17 cellular contexts compared by ENCODE assay signal in the genomic region with DNA sequence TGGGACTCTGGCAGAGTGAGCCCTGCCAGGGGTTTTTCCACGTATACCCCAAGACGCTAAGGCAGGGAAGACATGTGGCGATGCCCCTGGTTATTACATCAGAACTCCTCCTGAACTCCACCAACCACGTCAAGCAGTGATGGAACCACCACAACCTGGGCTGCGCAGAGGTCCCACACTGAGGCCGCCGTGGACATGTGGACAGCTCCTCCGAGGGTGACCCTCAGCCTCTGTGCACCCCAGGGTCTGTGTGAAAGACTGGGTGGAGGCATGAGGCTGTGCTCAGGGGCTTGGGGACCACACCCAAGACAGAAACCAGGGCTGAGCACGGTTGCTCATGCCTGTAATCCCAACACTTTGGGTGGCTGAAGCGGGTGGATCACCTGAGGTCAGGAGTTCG. TPM values are rescaled to one million over a fixed set of nuclear protein-coding genes. Genes with fewer than 3 reads are reported as not detected.
DNase-seq lines count a peak whose midpoint lies in the region; ATAC-seq and TF ChIP-seq lines count a peak whose summit lies in the region.
"Had no signal": no experiment of that assay in that cellular context is flagged by ENCODE, and none has a peak within 500 bp of the region (broad histone marks: within the 10 kb centered on the region; RNA-seq: fewer than 3 reads in every experiment).

No MANE protein-coding gene starts in this region.

- no peaks in the 10 kb centered on the region for H3K9me3 ChIP-seq in neuronal stem cell (replicated peaks in 1 of 2; ENCODE audit: control insufficient read depth in 2 of 2, insufficient read depth in 1 of 2, low read depth in 1 of 2, low read length in 2 of 2)
- H3K9me3 ChIP-seq: A549; BLaER1 treated with 17β-estradiol and CSF1 and Interleukin-3, amounts not matched to agents 10 nM and 100 nM; Caco-2 had no signal

- H4K8ac ChIP-seq in neuronal stem cell (ENCODE audit: low read depth, low read length): no peak overlapping the region

- no peak for ATAC-seq in HG02870 (IDR thresholded peaks at IDR 0.05; ENCODE audit: unreplicated experiment)
- ATAC-seq in GM19351 (IDR thresholded peaks at IDR 0.05; ENCODE audit: unreplicated experiment): no peak
- ATAC-seq: A549; CD8-positive, alpha-beta T cell had no signal

- H2AK5ac ChIP-seq in neuronal stem cell (ENCODE audit: low read depth, low read length): no peak overlapping the region

- DNase-seq in RWPE1 (ENCODE audit: low spot score) (no peak), chondrocyte (ENCODE audit: low spot score) (peak; percentile 72), neuronal stem cell (ENCODE audit: low spot score) (no peak)
- DNase-seq: AML-193; Caco-2; Calu3; CD4-positive, alpha-beta T cell; CD8-positive, alpha-beta T cell; DMS79 treated with DMSO at 0.1 percent for 48 hours; GF-D8 had no signal

- H3K18ac ChIP-seq in neuronal stem cell (ENCODE audit: low read length): peak overlapping the region; percentile 35

- H3K23ac ChIP-seq in neuronal stem cell (ENCODE audit: low read depth, low read length, poor library complexity): no peak overlapping the region

- no peak overlapping the region for H3K9ac ChIP-seq in neuronal stem cell (ENCODE audit: low read depth, low read length, poor library complexity)
- H3K9ac ChIP-seq: BLaER1 treated with 17β-estradiol and CSF1 and Interleukin-3, amounts not matched to agents 10 nM and 100 nM had no signal

- H2BK12ac ChIP-seq in neuronal stem cell (ENCODE audit: low read length): no peak overlapping the region

- CTCF ChIA-PET in RWPE1 (lab: Yijun Ruan, JAX): no interaction called here

- H3K4me2 ChIP-seq in neuronal stem cell (ENCODE audit: insufficient read depth, low read length, poor library complexity, severe bottlenecking): no peak overlapping the region
- H3K4me2 ChIP-seq: A549; BLaER1 treated with 17β-estradiol and CSF1 and Interleukin-3, amounts not matched to agents 10 nM and 100 nM had no signal

- no peaks in the 10 kb centered on the region for H3K4me1 ChIP-seq in neuronal stem cell (ENCODE audit: control insufficient read depth in 2 of 2, insufficient read depth in 1 of 2, low read depth in 1 of 2, low read length in 2 of 2)
- H3K4me1 ChIP-seq: A549, Caco-2 had no signal

- H3K4me3 ChIP-seq in neuronal stem cell (ENCODE audit: low read length in 2 of 2): no peak overlapping the region
- H3K4me3 ChIP-seq: A549; BLaER1 treated with 17β-estradiol and CSF1 and Interleukin-3, amounts not matched to agents 10 nM and 100 nM had no signal

- no peaks in the 10 kb centered on the region for H3K27me3 Mint-ChIP-seq in chondrocyte (ENCODE audit: low read depth)
- H3K27me3 Mint-ChIP-seq: B cell; CD4-positive, alpha-beta T cell had no signal

- peaks cover 5% of the 10 kb centered on the region for H3K36me3 Mint-ChIP-seq in chondrocyte (ENCODE audit: low read depth)
- H3K36me3 Mint-ChIP-seq: CD8-positive, alpha-beta T cell had no signal

- H3K9me3 Mint-ChIP-seq in chondrocyte (ENCODE audit: low read depth): no peaks in the 10 kb centered on the region
- H3K9me3 Mint-ChIP-seq: CD4-positive, alpha-beta T cell; CD8-positive, alpha-beta T cell had no signal

- H3K27ac ChIP-seq in RWPE1 (peak overlapping the region; percentile 7; the same call in 1 of the 2 replicates), neuronal stem cell (replicated peaks; ENCODE audit: low read length) (no peak overlapping the region)
- H3K27ac ChIP-seq: 22Rv1; A549; BLaER1 treated with 17β-estradiol and CSF1 and Interleukin-3, amounts not matched to agents 10 nM and 100 nM; C4-2B had no signal

- H2BK15ac ChIP-seq in neuronal stem cell (ENCODE audit: low read length): no peak overlapping the region

- no peak overlapping the region for H2BK5ac ChIP-seq in neuronal stem cell (ENCODE audit: low read length)

- no peak overlapping the region for H2BK120ac ChIP-seq in neuronal stem cell (ENCODE audit: low read depth, low read length)

- H3K14ac ChIP-seq in neuronal stem cell (ENCODE audit: low read length): no peak overlapping the region

- H3K4ac ChIP-seq in neuronal stem cell (ENCODE audit: low read length): no peak overlapping the region

- POLR2A ChIA-PET in RWPE1 (lab: Yijun Ruan, JAX; ENCODE audit: low non-redundant PET): no interaction called here

- peaks cover 0 to 28% of the 10 kb centered on the region in 2 donors for H3K36me3 ChIP-seq in neuronal stem cell (replicated peaks in 1 of 2; ENCODE audit: control insufficient read depth in 2 of 2, insufficient read depth in 2 of 2, low read length in 2 of 2)

- no peak overlapping the region for H4K91ac ChIP-seq in neuronal stem cell (ENCODE audit: low read depth, low read length, poor library complexity)

- peaks cover 17% of the 10 kb centered on the region for H3K4me1 Mint-ChIP-seq in chondrocyte (ENCODE audit: low read depth)
- H3K4me1 Mint-ChIP-seq: B cell had no signal

- H2AFZ ChIP-seq in neuronal stem cell (ENCODE audit: low read length): no peak overlapping the region

- no CpG with 5 or more reads among the region's 11 CpGs for WGBS in neuronal stem cell (ENCODE audit: extremely low coverage in 2 of 2, insufficient read length in 2 of 2, insufficient replicate concordance in 1 of 2), 2 donors

- TF ChIP-seq CTCF in RWPE1 (conservative IDR thresholded peaks at IDR 0.05; ENCODE audit: low read depth) (no peak), chondrocyte (IDR thresholded peaks at IDR 0.05) (no peak)

- no peaks in the 10 kb centered on the region for H3K27me3 ChIP-seq in neuronal stem cell (ENCODE audit: control insufficient read depth in 3 of 3, insufficient read depth in 3 of 3, low read depth in 1 of 3, low read length in 3 of 3)
- H3K27me3 ChIP-seq: BLaER1 treated with 17β-estradiol and CSF1 and Interleukin-3, amounts not matched to agents 10 nM and 100 nM had no signal

- H3K79me1 ChIP-seq in neuronal stem cell (ENCODE audit: low read depth, low read length): no peaks in the 10 kb centered on the region

- H3K4me3 Mint-ChIP-seq in chondrocyte (ENCODE audit: unreplicated experiment): no peak overlapping the region
- H3K4me3 Mint-ChIP-seq: B cell; CD4-positive, alpha-beta T cell; CD8-positive, alpha-beta T cell had no signal

- no peak overlapping the region for H3K27ac Mint-ChIP-seq in chondrocyte (ENCODE audit: unreplicated experiment)
- H3K27ac Mint-ChIP-seq: B cell; CD4-positive, alpha-beta T cell; CD8-positive, alpha-beta T cell had no signal

RNA-seq across cellular contexts. Expression of gene TRMU, which starts 52.2 kb away (rescaled TPM):
- 26.5 to 39.2 TPM (median 27.3 TPM) in 3 replicates for total RNA-seq in chondrocyte
- 30.9 TPM for polyA plus RNA-seq in neuronal stem cell (2013, experiment 1 of 2)
- 33.3 TPM for polyA plus RNA-seq in neuronal stem cell (2013, experiment 2 of 2)
